2 cellular contexts compared by ENCODE assay signal in genomic region chr17:76082326-76083251, GRCh38.
TF ChIP-seq lines count a peak whose summit lies in the region.

No MANE protein-coding gene starts in this region.

TF ChIP-seq in SK-N-SH, 30 proteins besides CTCF, POLR2A, EP300 and RAD21:
- peak; percentile 63; the same call in 1 of the 2 replicates for TF ChIP-seq NFIC (IDR thresholded peaks at IDR 0.05; ENCODE audit: borderline replicate concordance)
- TF ChIP-seq GATA2 (CRISPR knock-in tag; IDR thresholded peaks at IDR 0.05), result no peak

TF ChIP-seq in SK-N-SH treated with all-trans-retinoic acid at 6 μM for 48 hours, 23 proteins besides CTCF, POLR2A, EP300 and RAD21:
- TF ChIP-seq OSR1 (CRISPR knock-in tag; IDR thresholded peaks at IDR 0.05) (no peak), ZFP3 (CRISPR knock-in tag; IDR thresholded peaks at IDR 0.05) (no peak), ZNF8 (CRISPR knock-in tag; IDR thresholded peaks at IDR 0.05) (no peak), TOX (CRISPR knock-in tag; IDR thresholded peaks at IDR 0.05; ENCODE audit: borderline replicate concordance) (no peak), CREB5 (CRISPR knock-in tag; IDR thresholded peaks at IDR 0.05; ENCODE audit: low read depth) (no peak), ARNTL (CRISPR knock-in tag; IDR thresholded peaks at IDR 0.05; ENCODE audit: borderline replicate concordance, low read depth) (no peak), ZNF565 (CRISPR knock-in tag; conservative IDR thresholded peaks at IDR 0.05; ENCODE audit: low read depth) (no peak), SNAI2 (CRISPR knock-in tag; IDR thresholded peaks at IDR 0.05) (no peak), ESRRG (CRISPR knock-in tag; IDR thresholded peaks at IDR 0.05) (no peak), CSRNP3 (CRISPR knock-in tag; IDR thresholded peaks at IDR 0.05) (no peak), ZNF70 (CRISPR knock-in tag; IDR thresholded peaks at IDR 0.05) (no peak), CSDC2 (CRISPR knock-in tag; IDR thresholded peaks at IDR 0.05) (no peak), ZC3H10 (CRISPR knock-in tag; IDR thresholded peaks at IDR 0.05) (no peak), GLIS3 (CRISPR knock-in tag; IDR thresholded peaks at IDR 0.05) (no peak), PATZ1 (CRISPR knock-in tag; IDR thresholded peaks at IDR 0.05; ENCODE audit: borderline replicate concordance) (no peak), TSHZ2 (CRISPR knock-in tag; IDR thresholded peaks at IDR 0.05) (no peak), POU6F1 (CRISPR knock-in tag; IDR thresholded peaks at IDR 0.05; ENCODE audit: borderline replicate concordance, low read depth) (no peak), PPARA (CRISPR knock-in tag; IDR thresholded peaks at IDR 0.05; ENCODE audit: borderline replicate concordance) (no peak), RARB (CRISPR knock-in tag; IDR thresholded peaks at IDR 0.05) (no peak)
